8 cellular contexts compared by ENCODE assay signal in genomic region chr19:21569497-21569870, GRCh38.
DNase-seq lines count a peak whose midpoint lies in the region; ATAC-seq and TF ChIP-seq lines count a peak whose summit lies in the region.

No MANE protein-coding gene starts in this region.

- peak overlapping the region; percentile 97 to 99 for H3K27ac Mint-ChIP-seq in effector memory CD8-positive, alpha-beta T cell
- H3K27ac Mint-ChIP-seq in endothelial cell (ENCODE audit: unreplicated experiment): no peak overlapping the region

- DNase-seq in DMS153 (lab: John Stamatoyannopoulos, UW): peak; percentile 85
- peak; percentile 38 for DNase-seq in T-helper 22 cell (ENCODE audit: low read depth)
- peak; percentile 33 to 46 (median 43) for DNase-seq in effector memory CD8-positive, alpha-beta T cell
- peak; percentile 63 for DNase-seq in sciatic nerve (ENCODE audit: low spot score)
- DNase-seq in hepatocyte (ENCODE audit: low spot score): no peak
- no peak for DNase-seq in GM10248 (ENCODE audit: extremely low spot score)
- DNase-seq in endothelial cell (ENCODE audit: low spot score): no peak

- no peaks in the 10 kb centered on the region for H3K4me1 ChIP-seq in hepatocyte (ENCODE audit: insufficient read depth)

- H3K27ac ChIP-seq in hepatocyte: no peak overlapping the region

- H3K4me3 ChIP-seq in hepatocyte: no peak overlapping the region

- H3K9me3 ChIP-seq in hepatocyte (ENCODE audit: low read depth): peaks cover 7% of the 10 kb centered on the region

- no peak for TF ChIP-seq CTCF in hepatocyte (IDR thresholded peaks at IDR 0.05; ENCODE audit: poor library complexity)
- TF ChIP-seq CTCF in GM10248 (IDR thresholded peaks at IDR 0.05; ENCODE audit: control extremely low read depth, extremely low read depth, low read depth, missing control alignments): no peak
- TF ChIP-seq CTCF in endothelial cell (IDR thresholded peaks at IDR 0.05; ENCODE audit: unreplicated experiment): no peak

- CTCF ChIA-PET in GM10248 (lab: Yijun Ruan, JAX): no interaction called here

- H3K27me3 Mint-ChIP-seq in effector memory CD8-positive, alpha-beta T cell: no peaks in the 10 kb centered on the region
- peaks cover 1% of the 10 kb centered on the region for H3K27me3 Mint-ChIP-seq in endothelial cell (ENCODE audit: unreplicated experiment)

- no peaks in the 10 kb centered on the region for H3K9me3 Mint-ChIP-seq in effector memory CD8-positive, alpha-beta T cell
- no peaks in the 10 kb centered on the region for H3K9me3 Mint-ChIP-seq in endothelial cell (ENCODE audit: unreplicated experiment)

- intact Hi-C loops in sciatic nerve (cut with DNase I): no loop called here

- ATAC-seq in effector memory CD8-positive, alpha-beta T cell (replicated peaks): peak; percentile 60
- ATAC-seq in sciatic nerve: peak; percentile 81
- no peak for ATAC-seq in GM18498 (IDR thresholded peaks at IDR 0.05; ENCODE audit: unreplicated experiment)

- H3K79me2 ChIP-seq in hepatocyte: no peaks in the 10 kb centered on the region

- peaks cover 7 to 25% of the 10 kb centered on the region in 2 donors for H3K4me1 Mint-ChIP-seq in effector memory CD8-positive, alpha-beta T cell (ENCODE audit: low read depth in 2 of 2)
- H3K4me1 Mint-ChIP-seq in endothelial cell (ENCODE audit: unreplicated experiment): no peaks in the 10 kb centered on the region

- H3K36me3 Mint-ChIP-seq in effector memory CD8-positive, alpha-beta T cell (ENCODE audit: insufficient read depth): peaks cover 9% of the 10 kb centered on the region
- no peaks in the 10 kb centered on the region for H3K36me3 Mint-ChIP-seq in endothelial cell (ENCODE audit: low read depth, unreplicated experiment)

- H3K4me2 ChIP-seq in hepatocyte: no peak overlapping the region

- no peak overlapping the region for H2AFZ ChIP-seq in hepatocyte

- no peaks in the 10 kb centered on the region for H3K9me2 ChIP-seq in hepatocyte (replicated peaks; ENCODE audit: insufficient read depth)

- POLR2A ChIA-PET in GM10248 (lab: Yijun Ruan, JAX): interaction anchor here (0.6 to 1.0 kb wide), 4 partner anchors 63 to 1150 kb away, joined by 3 to 8 read pairs (median 3); partner anchors contain the start of gene ZNF429

- H3K27me3 ChIP-seq in hepatocyte: no peaks in the 10 kb centered on the region

- 93% methylated on average over 16 of the region's 16 CpGs for WGBS in hepatocyte (ENCODE audit: low lambda C conversion rate, missing lambda C conversion rate)

- peak overlapping the region; percentile 89 to 98 for H3K4me3 Mint-ChIP-seq in effector memory CD8-positive, alpha-beta T cell
- no peak overlapping the region for H3K4me3 Mint-ChIP-seq in endothelial cell (ENCODE audit: unreplicated experiment)

- H4K20me1 ChIP-seq in hepatocyte (ENCODE audit: insufficient read depth, poor library complexity, severe bottlenecking): no peaks in the 10 kb centered on the region

- no peaks in the 10 kb centered on the region for H3K36me3 ChIP-seq in hepatocyte (replicated peaks; ENCODE audit: insufficient read depth, low read depth)

Comparison
In these comparisons a context has a peak if more than half of its experiments do, and no peak if none do; other contexts are left out.
1. DNase-seq: peak in DMS153 (single experiment), T-helper 22 cell (single experiment), effector memory CD8-positive, alpha-beta T cell (3 of 3) and sciatic nerve (single experiment); none in hepatocyte (single experiment), GM10248 (single experiment) and endothelial cell (single experiment).